15 cellular contexts compared by ENCODE assay signal in genomic region chr1:175520186-175520585, GRCh38.
DNase-seq lines count a peak whose midpoint lies in the region; ATAC-seq, FAIRE-seq and TF ChIP-seq lines count a peak whose summit lies in the region.
"Had no signal": no experiment of that assay in that cellular context is flagged by ENCODE, and none has a peak within 500 bp of the region (broad histone marks: within the 10 kb centered on the region; RNA-seq: fewer than 3 reads in every experiment).

No MANE protein-coding gene starts in this region.

- TF ChIP-seq RAD21 in IMR-90 (IDR thresholded peaks at IDR 0.05; ENCODE audit: low read length) = no peak

- no peak overlapping the region for H3K4me3 Mint-ChIP-seq in stimulated activated memory B cell treated with anti-CD40 and anti-IgM and Interleukin-4, amounts not matched to agents 10 μg/mL and 1 μg/mL and 100 μg/mL, for 72 hours

- no peak overlapping the region for H3K56ac ChIP-seq in IMR-90 (ENCODE audit: extremely low read depth, insufficient read depth, low read length)

- H3K36me3 ChIP-seq in IMR-90 (ENCODE audit: control insufficient read depth, insufficient read depth, low read length) (no peaks in the 10 kb centered on the region), endothelial cell of umbilical vein (ENCODE audit: control insufficient read depth in 2 of 2, extremely low read depth in 1 of 2, insufficient read depth in 2 of 2, low read length in 2 of 2) (no peaks in the 10 kb centered on the region)
- H3K36me3 ChIP-seq: left lung had no signal

- H3K27me3 Mint-ChIP-seq in stimulated activated memory B cell treated with anti-CD40 and anti-IgM and Interleukin-4, amounts not matched to agents 10 μg/mL and 1 μg/mL and 100 μg/mL, for 72 hours = no peaks in the 10 kb centered on the region

- no TSS peak for BruUV-seq in IMR-90 (replicated peaks; lab: Mats Ljungman, UMichigan)
- BruUV-seq in endothelial cell of umbilical vein (replicated peaks; lab: Mats Ljungman, UMichigan) = no TSS peak

- H3K4me2 ChIP-seq in IMR-90 (ENCODE audit: low read depth, low read length) (no peak overlapping the region), endothelial cell of umbilical vein (ENCODE audit: insufficient read depth, low read length) (no peak overlapping the region)
- H3K4me2 ChIP-seq: KMS-11 had no signal

- FAIRE-seq in endothelial cell of umbilical vein (lab: Jason Lieb, UNC) = peak; percentile 15
- FAIRE-seq: GM12891 had no signal

- no peak overlapping the region for H2AK5ac ChIP-seq in IMR-90 (ENCODE audit: low read depth, low read length)

- H2BK5ac ChIP-seq in IMR-90 (ENCODE audit: low read depth, low read length, poor library complexity, severe bottlenecking) = no peak overlapping the region

- no peaks in the 10 kb centered on the region for H3K4me1 ChIP-seq in IMR-90 (ENCODE audit: control insufficient read depth, insufficient read depth, low read length)
- H3K4me1 ChIP-seq in endothelial cell of umbilical vein (ENCODE audit: control insufficient read depth, extremely low read depth, insufficient read depth, low read length) = peaks cover 24% of the 10 kb centered on the region

- in situ Hi-C loops in IMR-90 (cut with MboI; ENCODE audit: low sequenced_read_pairs) = no loop called here

- no peak overlapping the region for H2BK15ac ChIP-seq in IMR-90 (ENCODE audit: low read depth, low read length)

- no peak overlapping the region for H4K5ac ChIP-seq in IMR-90 (ENCODE audit: low read depth, low read length)

- intact Hi-C loops in IMR-90 (cut with micrococcal nuclease) = no loop called here
- intact Hi-C loops in endothelial cell of umbilical vein (cut with micrococcal nuclease) = no loop called here

- H3K27me3 ChIP-seq in IMR-90 (ENCODE audit: control insufficient read depth, insufficient read depth, low read length) = no peaks in the 10 kb centered on the region
- H3K27me3 ChIP-seq in endothelial cell of umbilical vein (ENCODE audit: control insufficient read depth in 2 of 2, insufficient read depth in 2 of 2, low read length in 2 of 2) = no peaks in the 10 kb centered on the region
- H3K27me3 ChIP-seq: left lung had no signal

- no CpG with 5 or more reads among the region's 3 CpGs for WGBS in IMR-90 (ENCODE audit: extremely low coverage in 2 of 2, insufficient read length in 1 of 2), 2 experiments

- TF ChIP-seq POLR2A in IMR-90 (IDR thresholded peaks at IDR 0.05; ENCODE audit: low read depth, low read length) (no peak), endothelial cell of umbilical vein (IDR thresholded peaks at IDR 0.05; ENCODE audit: low read depth, low read length) (no peak)

- no peaks in the 10 kb centered on the region for H4K20me1 ChIP-seq in IMR-90 (ENCODE audit: insufficient read depth, low read length)
- no peaks in the 10 kb centered on the region for H4K20me1 ChIP-seq in endothelial cell of umbilical vein (replicated peaks; ENCODE audit: control insufficient read depth, extremely low read depth, insufficient read depth, low read length)

- H3K27ac ChIP-seq in IMR-90 (ENCODE audit: insufficient read depth, low read length) (no peak overlapping the region), endothelial cell of umbilical vein (ENCODE audit: insufficient read depth, low read depth, low read length) (peak overlapping the region; percentile 19)
- H3K27ac ChIP-seq: KMS-11 had no signal

- no peak overlapping the region for H3K27ac Mint-ChIP-seq in stimulated activated memory B cell treated with anti-CD40 and anti-IgM and Interleukin-4, amounts not matched to agents 10 μg/mL and 1 μg/mL and 100 μg/mL, for 72 hours

- no peaks in the 10 kb centered on the region for H3K9me1 ChIP-seq in IMR-90 (ENCODE audit: insufficient read depth, low read length)
- H3K9me1 ChIP-seq in endothelial cell of umbilical vein (replicated peaks; ENCODE audit: control insufficient read depth, extremely low read depth, insufficient read depth, low read length) = no peaks in the 10 kb centered on the region

- TF ChIP-seq CTCF in IMR-90 (conservative IDR thresholded peaks at IDR 0.05; ENCODE audit: low read depth, low read length) (no peak), endothelial cell of umbilical vein (IDR thresholded peaks at IDR 0.05; ENCODE audit: extremely low read depth in 1 of 2, insufficient read depth in 1 of 2, low read depth in 1 of 2, low read length in 2 of 2) (no peak)

- H3K4ac ChIP-seq in IMR-90 (ENCODE audit: low read depth, low read length) = no peak overlapping the region

- H3K23ac ChIP-seq in IMR-90 (ENCODE audit: low read depth, low read length) = no peak overlapping the region

- H3K9me3 ChIP-seq in IMR-90 (ENCODE audit: control insufficient read depth, insufficient read depth, low read length) (peaks cover 2% of the 10 kb centered on the region; the same call in 1 of the 2 replicates), endothelial cell of umbilical vein (replicated peaks; ENCODE audit: control insufficient read depth, insufficient read depth, low read length) (no peaks in the 10 kb centered on the region)

- no peak overlapping the region for H4K91ac ChIP-seq in IMR-90 (ENCODE audit: insufficient read depth, low read depth, low read length)

- H3K36me3 Mint-ChIP-seq in stimulated activated memory B cell treated with anti-CD40 and anti-IgM and Interleukin-4, amounts not matched to agents 10 μg/mL and 1 μg/mL and 100 μg/mL, for 72 hours = peaks cover 21% of the 10 kb centered on the region

- ATAC-seq in IMR-90 (ENCODE audit: low read depth) (no peak), HG02938 (IDR thresholded peaks at IDR 0.05; ENCODE audit: unreplicated experiment) (no peak), HG03378 (IDR thresholded peaks at IDR 0.05; ENCODE audit: unreplicated experiment) (no peak)
- no peak for ATAC-seq in stimulated activated memory B cell treated with anti-CD40 and anti-IgM and Interleukin-4, amounts not matched to agents 10 μg/mL and 1 μg/mL and 100 μg/mL, for 72 hours
- ATAC-seq: left lung had no signal

- H4K8ac ChIP-seq in IMR-90 (ENCODE audit: low read depth in 2 of 2, low read length in 2 of 2) = no peak overlapping the region

- H3K18ac ChIP-seq in IMR-90 (ENCODE audit: low read depth, low read length) = no peak overlapping the region

- POLR2A ChIA-PET in IMR-90 (lab: Charles Lee; ENCODE audit: unreplicated experiment) (no interaction called here), endothelial cell of umbilical vein (lab: Charles Lee) (no interaction called here)

- H2BK20ac ChIP-seq in IMR-90 (ENCODE audit: low read depth, low read length) = no peak overlapping the region

- H3K4me3 ChIP-seq in IMR-90 (ENCODE audit: insufficient read depth, low read depth, low read length) = no peak overlapping the region
- H3K4me3 ChIP-seq in endothelial cell of umbilical vein (replicated peaks in 1 of 3; ENCODE audit: insufficient read depth in 1 of 3, low read depth in 1 of 3, low read length in 3 of 3) = no peak overlapping the region
- H3K4me3 ChIP-seq: left lung had no signal

- peaks cover 6% of the 10 kb centered on the region for H3K9me3 Mint-ChIP-seq in stimulated activated memory B cell treated with anti-CD40 and anti-IgM and Interleukin-4, amounts not matched to agents 10 μg/mL and 1 μg/mL and 100 μg/mL, for 72 hours

- H3K14ac ChIP-seq in IMR-90 (replicated peaks; ENCODE audit: low read depth, low read length) = no peak overlapping the region

- DNase-seq in IMR-90 (no peak), NCI-H510A treated with DMSO at 0.1 percent for 48 hours (lab: John Stamatoyannopoulos, UW) (peak; percentile 84), endothelial cell of umbilical vein (ENCODE audit: low read depth, low spot score) (peak; percentile 87), pulmonary artery endothelial cell (ENCODE audit: low read depth, low spot score) (peak; percentile 32)
- DNase-seq: activated effector memory CD4-positive, alpha-beta T cell treated with Interleukin-2 at 50 U/mL for 16 hours; cerebellar nuclear complex; GF-D8; left lung; NCI-H1105; T-helper 9 cell had no signal

- CTCF ChIA-PET in IMR-90 (lab: Yijun Ruan, JAX) (no interaction called here), endothelial cell of umbilical vein (lab: Charles Lee) (interaction anchor here (1.2 to 1.6 kb wide), 3 partner anchors 9 to 224 kb away, joined by 3 to 4 read pairs (median 4); no protein-coding TSS in a partner anchor)

- H3K9ac ChIP-seq in IMR-90 (ENCODE audit: low read depth, low read length) = no peak overlapping the region
- no peak overlapping the region for H3K9ac ChIP-seq in endothelial cell of umbilical vein (replicated peaks; ENCODE audit: extremely low read depth, insufficient read depth, low read length)
- H3K9ac ChIP-seq: KMS-11 had no signal

- no peak overlapping the region for H2BK120ac ChIP-seq in IMR-90 (ENCODE audit: low read depth, low read length)

- dilution Hi-C loops in IMR-90 (cut with HindIII; ENCODE audit: low sequenced_read_pairs, unreplicated experiment) = no loop called here
- dilution Hi-C loops in endothelial cell of umbilical vein (cut with MboI; ENCODE audit: extremely low pct_ligation_motif_present, low sequenced_read_pairs) = no loop called here

- H2AK9ac ChIP-seq in IMR-90 (replicated peaks; ENCODE audit: low read depth, low read length, poor library complexity) = no peak overlapping the region

- H3K79me2 ChIP-seq in endothelial cell of umbilical vein (ENCODE audit: control insufficient read depth, insufficient read depth, low read length) = no peaks in the 10 kb centered on the region

- H2AFZ ChIP-seq in IMR-90 (replicated peaks; ENCODE audit: low read length, poor library complexity) (no peak overlapping the region), endothelial cell of umbilical vein (ENCODE audit: low read depth, low read length) (peak overlapping the region; percentile 5)

- H3K79me1 ChIP-seq in IMR-90 (ENCODE audit: low read depth in 1 of 2, low read length in 2 of 2) = no peaks in the 10 kb centered on the region

- H3K4me1 Mint-ChIP-seq in stimulated activated memory B cell treated with anti-CD40 and anti-IgM and Interleukin-4, amounts not matched to agents 10 μg/mL and 1 μg/mL and 100 μg/mL, for 72 hours = peaks cover 15% of the 10 kb centered on the region

TF ChIP-seq in IMR-90, 13 proteins besides CTCF, POLR2A, EP300 and RAD21:
- TF ChIP-seq RCOR1 (IDR thresholded peaks at IDR 0.05; ENCODE audit: insufficient replicate concordance, low read length) = no peak
- peak; percentile 59 for TF ChIP-seq MAFK (IDR thresholded peaks at IDR 0.05; ENCODE audit: low read depth, low read length)
TF ChIP-seq in IMR-90: peak in this region for 1.

TF ChIP-seq in endothelial cell of umbilical vein, 7 proteins besides CTCF, POLR2A, EP300 and RAD21 (continues in another document):
- TF ChIP-seq MYC (IDR thresholded peaks at IDR 0.05; ENCODE audit: low read depth, low read length) (no peak), JUN (IDR thresholded peaks at IDR 0.05; ENCODE audit: borderline replicate concordance, insufficient read depth, insufficient read length, low read depth) (no peak), GATA2 (IDR thresholded peaks at IDR 0.05; ENCODE audit: insufficient read depth, insufficient read length, low read depth, low read length) (no peak), EZH2 (IDR thresholded peaks at IDR 0.05; ENCODE audit: borderline replicate concordance, low read depth, low read length, severe bottlenecking) (no peak)
- TF ChIP-seq, protein P1, sequence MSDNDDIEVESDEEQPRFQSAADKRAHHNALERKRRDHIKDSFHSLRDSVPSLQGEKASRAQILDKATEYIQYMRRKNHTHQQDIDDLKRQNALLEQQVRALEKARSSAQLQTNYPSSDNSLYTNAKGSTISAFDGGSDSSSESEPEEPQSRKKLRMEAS (IDR thresholded peaks at IDR 0.05; ENCODE audit: insufficient read depth, insufficient read length) = no peak
